Comparison of ENCODE assay signal across 7 cellular contexts in genomic region chr11:122633219-122633829, GRCh38. TPM values are rescaled to one million over a fixed set of nuclear protein-coding genes. Genes with fewer than 3 reads are reported as not detected.
A peak's percentile ranks its signal among the peaks of the same experiment; 100 is the strongest.
DNase-seq lines count a peak whose midpoint lies in the region.

No MANE protein-coding gene starts in this region.

- peaks cover 2 to 5% of the 10 kb centered on the region in 2 experiments for H3K4me1 ChIP-seq in trophoblast cell (ENCODE audit: control insufficient read depth in 1 of 2, insufficient read depth in 2 of 2, low read length in 2 of 2)

- no peak overlapping the region for H4K8ac ChIP-seq in trophoblast cell (ENCODE audit: low read depth, low read length)

- DNase-seq in GM03348 (ENCODE audit: low spot score) (peak; percentile 78), LoVo (ENCODE audit: low spot score) (peak; percentile 6), SKM-1 treated with dmso at 0.1 percent for 144 hours (lab: John Stamatoyannopoulos, UW; ENCODE audit: unreplicated experiment) (peak; percentile 72), fibroblast of peridontal ligament (ENCODE audit: extremely low read depth) (peak; percentile 84), trophoblast cell (peak; percentile 43 to 77), NCI-H1048 (lab: John Stamatoyannopoulos, UW) (no peak)
- DNase-seq in activated naive CD4-positive, alpha-beta T cell (lab: John Stamatoyannopoulos, UW), result no peak

- no peak overlapping the region for H2BK5ac ChIP-seq in trophoblast cell (ENCODE audit: low read depth, low read length, poor library complexity)

- no peak overlapping the region for H3K9ac ChIP-seq in trophoblast cell (ENCODE audit: low read length)

- H3K23ac ChIP-seq in trophoblast cell (ENCODE audit: low read length), result no peak overlapping the region

- no CpG with 5 or more reads among the region's 8 CpGs for WGBS in trophoblast cell (ENCODE audit: extremely low coverage, insufficient coverage, insufficient read length)

- no peaks in the 10 kb centered on the region for H3K79me1 ChIP-seq in trophoblast cell (ENCODE audit: low read length)

- peaks cover 2% of the 10 kb centered on the region for H3K79me2 ChIP-seq in trophoblast cell (ENCODE audit: control insufficient read depth, insufficient read depth, low read length, poor library complexity)

- no peak overlapping the region for H3K4ac ChIP-seq in trophoblast cell (ENCODE audit: low read depth, low read length)

- H3K4me3 ChIP-seq in trophoblast cell (ENCODE audit: low read depth, low read length), result no peak overlapping the region

- no peak overlapping the region for H4K91ac ChIP-seq in trophoblast cell (ENCODE audit: low read depth, low read length)

- H3K36me3 ChIP-seq in trophoblast cell (ENCODE audit: control insufficient read depth in 1 of 2, insufficient read depth in 2 of 2, low read length in 2 of 2), result no peaks in the 10 kb centered on the region

- no peak overlapping the region for H2AK5ac ChIP-seq in trophoblast cell (ENCODE audit: low read length)

- no peak overlapping the region for H2AFZ ChIP-seq in trophoblast cell (ENCODE audit: insufficient read depth, low read length, poor library complexity)

- H2BK120ac ChIP-seq in trophoblast cell (ENCODE audit: insufficient read depth, low read length, poor library complexity), result peak overlapping the region; percentile 27

- H3K4me2 ChIP-seq in trophoblast cell (ENCODE audit: low read length), result no peak overlapping the region

- H3K27me3 ChIP-seq in trophoblast cell (ENCODE audit: insufficient read depth, low read length), result no peaks in the 10 kb centered on the region

- H3K18ac ChIP-seq in trophoblast cell (ENCODE audit: low read length), result no peak overlapping the region

- H3K27ac ChIP-seq in trophoblast cell (ENCODE audit: low read depth, low read length), result no peak overlapping the region

- H4K12ac ChIP-seq in trophoblast cell (ENCODE audit: low read depth, low read length), result no peak overlapping the region

- H3K9me3 ChIP-seq in trophoblast cell (ENCODE audit: insufficient read depth, low read depth, low read length), result peaks cover 2% of the 10 kb centered on the region

- no peak overlapping the region for H3K14ac ChIP-seq in trophoblast cell (ENCODE audit: low read length)

- peak overlapping the region; percentile 78 for H2BK12ac ChIP-seq in trophoblast cell (ENCODE audit: low read length)

RNA-seq across cellular contexts. Expression of gene UBASH3B, which starts 22.2 kb away (rescaled TPM):
- polyA plus RNA-seq in trophoblast cell (2013), result 67.0 and 69.0 TPM in 2 replicates

Comparison
In these comparisons a context has a peak if more than half of its experiments do, and no peak if none do; other contexts are left out.
1. DNase-seq: peak in GM03348 (single experiment), LoVo (single experiment), SKM-1 treated with dmso at 0.1 percent for 144 hours (single experiment), fibroblast of peridontal ligament (single experiment) and trophoblast cell (2 of 2); none in NCI-H1048 (single experiment) and activated naive CD4-positive, alpha-beta T cell (0 of 4).